Comparison of ENCODE assay signal across 2 cellular contexts in the genomic region with DNA sequence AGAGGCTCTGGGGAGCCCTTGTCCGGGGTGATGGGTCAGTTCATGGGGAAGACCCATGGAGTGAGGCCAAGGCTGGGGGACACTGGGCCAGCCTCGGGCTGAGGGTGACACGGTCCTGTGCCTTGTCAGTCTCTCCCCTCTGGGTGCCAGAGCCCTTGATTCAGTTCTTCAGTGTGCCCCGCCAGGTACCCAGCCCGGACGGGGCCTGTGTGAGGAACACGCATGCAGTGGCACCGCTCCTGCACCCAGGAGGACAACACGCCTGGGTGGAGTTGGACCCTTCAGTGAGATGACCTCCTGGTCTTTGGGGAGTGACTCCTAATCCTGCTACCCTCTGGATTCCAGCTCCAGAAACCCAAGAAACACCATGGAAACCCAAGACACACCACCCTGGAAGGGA.
A peak's percentile ranks its signal among the peaks of the same experiment; 100 is the strongest.
TF ChIP-seq lines count a peak whose summit lies in the region.

No MANE protein-coding gene starts in this region.

TF ChIP-seq in GM23338, 12 proteins besides CTCF, POLR2A, EP300 and RAD21 (continues in another document):
- TF ChIP-seq, protein P1, sequence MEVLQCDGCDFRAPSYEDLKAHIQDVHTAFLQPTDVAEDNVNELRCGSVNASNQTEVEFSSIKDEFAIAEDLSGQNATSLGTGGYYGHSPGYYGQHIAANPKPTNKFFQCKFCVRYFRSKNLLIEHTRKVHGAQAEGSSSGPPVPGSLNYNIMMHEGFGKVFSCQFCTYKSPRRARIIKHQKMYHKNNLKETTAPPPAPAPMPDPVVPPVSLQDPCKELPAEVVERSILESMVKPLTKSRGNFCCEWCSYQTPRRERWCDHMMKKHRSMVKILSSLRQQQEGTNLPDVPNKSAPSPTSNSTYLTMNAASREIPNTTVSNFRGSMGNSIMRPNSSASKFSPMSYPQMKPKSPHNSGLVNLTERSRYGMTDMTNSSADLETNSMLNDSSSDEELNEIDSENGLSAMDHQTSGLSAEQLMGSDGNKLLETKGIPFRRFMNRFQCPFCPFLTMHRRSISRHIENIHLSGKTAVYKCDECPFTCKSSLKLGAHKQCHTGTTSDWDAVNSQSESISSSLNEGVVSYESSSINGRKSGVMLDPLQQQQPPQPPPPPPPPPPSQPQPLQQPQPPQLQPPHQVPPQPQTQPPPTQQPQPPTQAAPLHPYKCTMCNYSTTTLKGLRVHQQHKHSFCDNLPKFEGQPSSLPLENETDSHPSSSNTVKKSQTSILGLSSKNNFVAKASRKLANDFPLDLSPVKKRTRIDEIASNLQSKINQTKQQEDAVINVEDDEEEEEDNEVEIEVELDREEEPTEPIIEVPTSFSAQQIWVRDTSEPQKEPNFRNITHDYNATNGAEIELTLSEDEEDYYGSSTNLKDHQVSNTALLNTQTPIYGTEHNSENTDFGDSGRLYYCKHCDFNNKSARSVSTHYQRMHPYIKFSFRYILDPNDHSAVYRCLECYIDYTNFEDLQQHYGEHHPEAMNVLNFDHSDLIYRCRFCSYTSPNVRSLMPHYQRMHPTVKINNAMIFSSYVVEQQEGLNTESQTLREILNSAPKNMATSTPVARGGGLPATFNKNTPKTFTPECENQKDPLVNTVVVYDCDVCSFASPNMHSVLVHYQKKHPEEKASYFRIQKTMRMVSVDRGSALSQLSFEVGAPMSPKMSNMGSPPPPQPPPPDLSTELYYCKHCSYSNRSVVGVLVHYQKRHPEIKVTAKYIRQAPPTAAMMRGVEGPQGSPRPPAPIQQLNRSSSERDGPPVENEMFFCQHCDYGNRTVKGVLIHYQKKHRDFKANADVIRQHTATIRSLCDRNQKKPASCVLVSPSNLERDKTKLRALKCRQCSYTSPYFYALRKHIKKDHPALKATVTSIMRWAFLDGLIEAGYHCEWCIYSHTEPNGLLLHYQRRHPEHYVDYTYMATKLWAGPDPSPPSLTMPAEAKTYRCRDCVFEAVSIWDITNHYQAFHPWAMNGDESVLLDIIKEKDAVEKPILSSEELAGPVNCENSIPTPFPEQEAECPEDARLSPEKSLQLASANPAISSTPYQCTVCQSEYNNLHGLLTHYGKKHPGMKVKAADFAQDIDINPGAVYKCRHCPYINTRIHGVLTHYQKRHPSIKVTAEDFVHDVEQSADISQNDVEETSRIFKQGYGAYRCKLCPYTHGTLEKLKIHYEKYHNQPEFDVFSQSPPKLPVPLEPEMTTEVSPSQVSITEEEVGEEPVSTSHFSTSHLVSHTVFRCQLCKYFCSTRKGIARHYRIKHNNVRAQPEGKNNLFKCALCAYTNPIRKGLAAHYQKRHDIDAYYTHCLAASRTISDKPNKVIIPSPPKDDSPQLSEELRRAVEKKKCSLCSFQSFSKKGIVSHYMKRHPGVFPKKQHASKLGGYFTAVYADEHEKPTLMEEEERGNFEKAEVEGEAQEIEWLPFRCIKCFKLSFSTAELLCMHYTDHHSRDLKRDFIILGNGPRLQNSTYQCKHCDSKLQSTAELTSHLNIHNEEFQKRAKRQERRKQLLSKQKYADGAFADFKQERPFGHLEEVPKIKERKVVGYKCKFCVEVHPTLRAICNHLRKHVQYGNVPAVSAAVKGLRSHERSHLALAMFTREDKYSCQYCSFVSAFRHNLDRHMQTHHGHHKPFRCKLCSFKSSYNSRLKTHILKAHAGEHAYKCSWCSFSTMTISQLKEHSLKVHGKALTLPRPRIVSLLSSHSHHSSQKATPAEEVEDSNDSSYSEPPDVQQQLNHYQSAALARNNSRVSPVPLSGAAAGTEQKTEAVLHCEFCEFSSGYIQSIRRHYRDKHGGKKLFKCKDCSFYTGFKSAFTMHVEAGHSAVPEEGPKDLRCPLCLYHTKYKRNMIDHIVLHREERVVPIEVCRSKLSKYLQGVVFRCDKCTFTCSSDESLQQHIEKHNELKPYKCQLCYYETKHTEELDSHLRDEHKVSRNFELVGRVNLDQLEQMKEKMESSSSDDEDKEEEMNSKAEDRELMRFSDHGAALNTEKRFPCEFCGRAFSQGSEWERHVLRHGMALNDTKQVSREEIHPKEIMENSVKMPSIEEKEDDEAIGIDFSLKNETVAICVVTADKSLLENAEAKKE (CRISPR knock-in tag; IDR thresholded peaks at IDR 0.05): no peak
- TF ChIP-seq POLR2AphosphoS5 (IDR thresholded peaks at IDR 0.05; ENCODE audit: low read depth): no peak
- no peak for TF ChIP-seq EZH2 (IDR thresholded peaks at IDR 0.05; ENCODE audit: low read depth, unreplicated experiment)
- no peak for TF ChIP-seq CREB1 (CRISPR knock-in tag; IDR thresholded peaks at IDR 0.05; ENCODE audit: low read depth)
- TF ChIP-seq ZNF114 (CRISPR knock-in tag; IDR thresholded peaks at IDR 0.05): no peak
- TF ChIP-seq, protein P2, sequence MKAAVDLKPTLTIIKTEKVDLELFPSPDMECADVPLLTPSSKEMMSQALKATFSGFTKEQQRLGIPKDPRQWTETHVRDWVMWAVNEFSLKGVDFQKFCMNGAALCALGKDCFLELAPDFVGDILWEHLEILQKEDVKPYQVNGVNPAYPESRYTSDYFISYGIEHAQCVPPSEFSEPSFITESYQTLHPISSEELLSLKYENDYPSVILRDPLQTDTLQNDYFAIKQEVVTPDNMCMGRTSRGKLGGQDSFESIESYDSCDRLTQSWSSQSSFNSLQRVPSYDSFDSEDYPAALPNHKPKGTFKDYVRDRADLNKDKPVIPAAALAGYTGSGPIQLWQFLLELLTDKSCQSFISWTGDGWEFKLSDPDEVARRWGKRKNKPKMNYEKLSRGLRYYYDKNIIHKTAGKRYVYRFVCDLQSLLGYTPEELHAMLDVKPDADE (IDR thresholded peaks at IDR 0.05): no peak
- TF ChIP-seq JUNB (IDR thresholded peaks at IDR 0.05; ENCODE audit: unreplicated experiment): no peak
- no peak for TF ChIP-seq NANOG (IDR thresholded peaks at IDR 0.05; ENCODE audit: borderline replicate concordance)
- no peak for TF ChIP-seq EZH2phosphoT487 (IDR thresholded peaks at IDR 0.05; ENCODE audit: unreplicated experiment)
- no peak for TF ChIP-seq STAT1 (IDR thresholded peaks at IDR 0.05; ENCODE audit: unreplicated experiment)
- no peak for TF ChIP-seq ZNF331 (CRISPR knock-in tag; IDR thresholded peaks at IDR 0.05; ENCODE audit: low read depth)

TF ChIP-seq in WTC11, 78 proteins besides CTCF, POLR2A, EP300 and RAD21 (continued from another document):
- TF ChIP-seq, protein P3, sequence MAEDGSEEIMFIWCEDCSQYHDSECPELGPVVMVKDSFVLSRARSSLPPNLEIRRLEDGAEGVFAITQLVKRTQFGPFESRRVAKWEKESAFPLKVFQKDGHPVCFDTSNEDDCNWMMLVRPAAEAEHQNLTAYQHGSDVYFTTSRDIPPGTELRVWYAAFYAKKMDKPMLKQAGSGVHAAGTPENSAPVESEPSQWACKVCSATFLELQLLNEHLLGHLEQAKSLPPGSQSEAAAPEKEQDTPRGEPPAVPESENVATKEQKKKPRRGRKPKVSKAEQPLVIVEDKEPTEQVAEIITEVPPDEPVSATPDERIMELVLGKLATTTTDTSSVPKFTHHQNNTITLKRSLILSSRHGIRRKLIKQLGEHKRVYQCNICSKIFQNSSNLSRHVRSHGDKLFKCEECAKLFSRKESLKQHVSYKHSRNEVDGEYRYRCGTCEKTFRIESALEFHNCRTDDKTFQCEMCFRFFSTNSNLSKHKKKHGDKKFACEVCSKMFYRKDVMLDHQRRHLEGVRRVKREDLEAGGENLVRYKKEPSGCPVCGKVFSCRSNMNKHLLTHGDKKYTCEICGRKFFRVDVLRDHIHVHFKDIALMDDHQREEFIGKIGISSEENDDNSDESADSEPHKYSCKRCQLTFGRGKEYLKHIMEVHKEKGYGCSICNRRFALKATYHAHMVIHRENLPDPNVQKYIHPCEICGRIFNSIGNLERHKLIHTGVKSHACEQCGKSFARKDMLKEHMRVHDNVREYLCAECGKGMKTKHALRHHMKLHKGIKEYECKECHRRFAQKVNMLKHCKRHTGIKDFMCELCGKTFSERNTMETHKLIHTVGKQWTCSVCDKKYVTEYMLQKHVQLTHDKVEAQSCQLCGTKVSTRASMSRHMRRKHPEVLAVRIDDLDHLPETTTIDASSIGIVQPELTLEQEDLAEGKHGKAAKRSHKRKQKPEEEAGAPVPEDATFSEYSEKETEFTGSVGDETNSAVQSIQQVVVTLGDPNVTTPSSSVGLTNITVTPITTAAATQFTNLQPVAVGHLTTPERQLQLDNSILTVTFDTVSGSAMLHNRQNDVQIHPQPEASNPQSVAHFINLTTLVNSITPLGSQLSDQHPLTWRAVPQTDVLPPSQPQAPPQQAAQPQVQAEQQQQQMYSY (CRISPR knock-in tag; IDR thresholded peaks at IDR 0.05): peak; percentile 64
- TF ChIP-seq, protein P4, sequence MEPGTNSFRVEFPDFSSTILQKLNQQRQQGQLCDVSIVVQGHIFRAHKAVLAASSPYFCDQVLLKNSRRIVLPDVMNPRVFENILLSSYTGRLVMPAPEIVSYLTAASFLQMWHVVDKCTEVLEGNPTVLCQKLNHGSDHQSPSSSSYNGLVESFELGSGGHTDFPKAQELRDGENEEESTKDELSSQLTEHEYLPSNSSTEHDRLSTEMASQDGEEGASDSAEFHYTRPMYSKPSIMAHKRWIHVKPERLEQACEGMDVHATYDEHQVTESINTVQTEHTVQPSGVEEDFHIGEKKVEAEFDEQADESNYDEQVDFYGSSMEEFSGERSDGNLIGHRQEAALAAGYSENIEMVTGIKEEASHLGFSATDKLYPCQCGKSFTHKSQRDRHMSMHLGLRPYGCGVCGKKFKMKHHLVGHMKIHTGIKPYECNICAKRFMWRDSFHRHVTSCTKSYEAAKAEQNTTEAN (CRISPR knock-in tag; IDR thresholded peaks at IDR 0.05): no peak
- TF ChIP-seq ZNF671 (CRISPR knock-in tag; IDR thresholded peaks at IDR 0.05) (no peak), JUN (CRISPR knock-in tag; IDR thresholded peaks at IDR 0.05) (no peak)
- TF ChIP-seq, protein P5, sequence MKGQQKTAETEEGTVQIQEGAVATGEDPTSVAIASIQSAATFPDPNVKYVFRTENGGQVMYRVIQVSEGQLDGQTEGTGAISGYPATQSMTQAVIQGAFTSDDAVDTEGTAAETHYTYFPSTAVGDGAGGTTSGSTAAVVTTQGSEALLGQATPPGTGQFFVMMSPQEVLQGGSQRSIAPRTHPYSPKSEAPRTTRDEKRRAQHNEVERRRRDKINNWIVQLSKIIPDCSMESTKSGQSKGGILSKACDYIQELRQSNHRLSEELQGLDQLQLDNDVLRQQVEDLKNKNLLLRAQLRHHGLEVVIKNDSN (CRISPR knock-in tag; IDR thresholded peaks at IDR 0.05): no peak
